Comparison of ENCODE assay signal across 29 cellular contexts in the genomic region with DNA sequence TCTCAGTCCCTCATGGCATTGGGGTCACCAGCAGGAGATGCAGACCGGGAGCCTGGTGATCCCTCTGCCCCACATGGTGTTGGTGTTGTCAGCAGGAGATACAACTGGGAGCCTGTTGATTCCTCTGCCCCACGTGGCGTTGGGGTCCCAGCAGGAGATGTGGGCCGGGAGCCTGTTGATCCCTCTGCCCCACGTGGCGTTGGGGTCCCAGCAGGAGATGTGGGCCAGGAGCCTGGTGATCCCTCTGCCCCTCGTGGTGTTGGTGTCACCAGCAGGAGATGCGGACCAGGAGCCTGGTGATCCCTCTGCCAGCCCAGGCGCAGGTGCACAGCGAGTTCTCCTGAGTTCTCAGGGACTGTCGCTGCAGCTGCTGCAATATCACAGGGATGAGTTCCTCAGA.
"Had no signal": no experiment of that assay in that cellular context is flagged by ENCODE, and none has a peak within 500 bp of the region (broad histone marks: within the 10 kb centered on the region; RNA-seq: fewer than 3 reads in every experiment).

No MANE protein-coding gene starts in this region.

- H3K4me3 ChIP-seq: lower lobe of right lung, right atrium auricular region, tibial nerve, uterus had no signal

- H3K27me3 ChIP-seq: neutrophil, right atrium auricular region, tibial nerve had no signal

- H3K4me1 ChIP-seq: lower lobe of right lung, parathyroid adenoma, right atrium auricular region, tibial nerve, uterus had no signal

- H3K4me1 Mint-ChIP-seq: naive thymus-derived CD8-positive, alpha-beta T cell; nephron; stimulated activated memory B cell treated with anti-CD40 and anti-IgM and Interleukin-4, amounts not matched to agents 10 μg/mL and 1 μg/mL and 100 μg/mL, for 72 hours; stimulated activated naive CD8-positive, alpha-beta T cell treated with anti-CD3 and anti-CD28 coated beads, Interleukin-15, amount 100 ng/mL, for 72 hours had no signal

- H3K9me3 Mint-ChIP-seq: nephron; stimulated activated memory B cell treated with anti-CD40 and anti-IgM and Interleukin-4, amounts not matched to agents 10 μg/mL and 1 μg/mL and 100 μg/mL, for 72 hours; stimulated activated naive CD8-positive, alpha-beta T cell treated with anti-CD3 and anti-CD28 coated beads, Interleukin-15, amount 100 ng/mL, for 72 hours; type B pancreatic cell had no signal

- DNase-seq: hippocampal formation; kidney glomerular epithelial cell; left cardiac atrium; left ventricle myocardium superior; lower lobe of right lung; mammary epithelial cell; mesenchymal stem cell; naive thymus-derived CD8-positive, alpha-beta T cell; occipital lobe; small intestine; stimulated activated CD4-positive, alpha-beta T cell treated with anti-CD3 and anti-CD28 coated beads, Interleukin-1b, Interleukin-23, amount 100 ng/mL, for 48 hours; stimulated activated CD4-positive, alpha-beta T cell treated with anti-CD3 and anti-CD28 coated beads, Interleukin-2, amount 100 ng/mL, for 48 hours; stimulated activated CD4-positive, alpha-beta T cell treated with anti-CD3 and anti-CD28 coated beads, Interleukin-4, amount 100 ng/mL, for 4 hours; stimulated activated CD8-positive, alpha-beta memory T cell treated with anti-CD3 and anti-CD28 coated beads, Interleukin-4, amount 100 ng/mL, for 48 hours; stimulated activated naive CD4-positive, alpha-beta T cell treated with Interleukin-2 at 50 U/mL for 16 hours; stimulated activated naive CD8-positive, alpha-beta T cell treated with anti-CD3 and anti-CD28 coated beads, Interleukin-15, amount 100 ng/mL, for 72 hours; substantia nigra; uterus had no signal

- H3K9ac ChIP-seq: parathyroid adenoma had no signal

- ATAC-seq: left cardiac atrium; left lobe of liver; left ventricle myocardium superior; lower lobe of right lung; naive thymus-derived CD8-positive, alpha-beta T cell; sciatic nerve; stimulated activated memory B cell treated with anti-CD40 and anti-IgM and Interleukin-4, amounts not matched to agents 10 μg/mL and 1 μg/mL and 100 μg/mL, for 72 hours; stimulated activated naive CD8-positive, alpha-beta T cell treated with anti-CD3 and anti-CD28 coated beads, Interleukin-15, amount 100 ng/mL, for 72 hours had no signal

- H3K36me3 ChIP-seq: lower lobe of right lung, neutrophil, right atrium auricular region, tibial nerve, uterus had no signal

- H3K4me3 Mint-ChIP-seq: naive thymus-derived CD8-positive, alpha-beta T cell; nephron; neural crest cell; stimulated activated memory B cell treated with anti-CD40 and anti-IgM and Interleukin-4, amounts not matched to agents 10 μg/mL and 1 μg/mL and 100 μg/mL, for 72 hours; stimulated activated naive CD8-positive, alpha-beta T cell treated with anti-CD3 and anti-CD28 coated beads, Interleukin-15, amount 100 ng/mL, for 72 hours; type B pancreatic cell had no signal

- H3K27me3 Mint-ChIP-seq: stimulated activated naive CD8-positive, alpha-beta T cell treated with anti-CD3 and anti-CD28 coated beads, Interleukin-15, amount 100 ng/mL, for 72 hours had no signal

- H3K9me3 ChIP-seq: lower lobe of right lung, neutrophil, right atrium auricular region, uterus had no signal

- H3K27ac ChIP-seq: lower lobe of right lung, neutrophil, parathyroid adenoma, right atrium auricular region, tibial nerve, uterus had no signal

- H2AFZ ChIP-seq: parathyroid adenoma had no signal

- H3K36me3 Mint-ChIP-seq: naive thymus-derived CD8-positive, alpha-beta T cell; stimulated activated memory B cell treated with anti-CD40 and anti-IgM and Interleukin-4, amounts not matched to agents 10 μg/mL and 1 μg/mL and 100 μg/mL, for 72 hours; type B pancreatic cell had no signal

- H3K27ac Mint-ChIP-seq: nephron; progenitor cell of endocrine pancreas; stimulated activated memory B cell treated with anti-CD40 and anti-IgM and Interleukin-4, amounts not matched to agents 10 μg/mL and 1 μg/mL and 100 μg/mL, for 72 hours; stimulated activated naive CD8-positive, alpha-beta T cell treated with anti-CD3 and anti-CD28 coated beads, Interleukin-15, amount 100 ng/mL, for 72 hours; type B pancreatic cell had no signal
